Comparison of ENCODE assay signal across 14 cellular contexts in genomic region chr3:138939563-138940241, GRCh38. TPM values are rescaled to one million over a fixed set of nuclear protein-coding genes. Genes with fewer than 3 reads are reported as not detected.
DNase-seq lines count a peak whose midpoint lies in the region; ATAC-seq and TF ChIP-seq lines count a peak whose summit lies in the region.
"Had no signal": no experiment of that assay in that cellular context is flagged by ENCODE, and none has a peak within 500 bp of the region (broad histone marks: within the 10 kb centered on the region; RNA-seq: fewer than 3 reads in every experiment).

No MANE protein-coding gene starts in this region.

- no peak for ATAC-seq in HG03442 (IDR thresholded peaks at IDR 0.05; ENCODE audit: unreplicated experiment)

- no peak overlapping the region for H3K27ac ChIP-seq in BLaER1 treated with 17β-estradiol and CSF1 and Interleukin-3, amounts not matched to agents 10 nM and 100 nM
- H3K27ac ChIP-seq in ectodermal cell (ENCODE audit: insufficient read depth, low read depth, low read length, poor library complexity, severe bottlenecking): no peak overlapping the region
- H3K27ac ChIP-seq: WERI-Rb-1 had no signal

- H3K4me2 ChIP-seq in BLaER1 treated with 17β-estradiol and CSF1 and Interleukin-3, amounts not matched to agents 10 nM and 100 nM: peak overlapping the region in 8 of 11 experiments; percentile 11 to 75 (median 42); a peak in 11 of 22 replicates

- peaks cover 39% of the 10 kb centered on the region for H3K4me1 Mint-ChIP-seq in nephron progenitor cell

- no peak overlapping the region for H3K27ac Mint-ChIP-seq in nephron progenitor cell

- H3K4me3 Mint-ChIP-seq in nephron progenitor cell: peak overlapping the region; percentile 69

- WGBS in ectodermal cell, 2 experiments: 1% methylated on average over 52 of the region's 52 CpGs

- no peak for TF ChIP-seq CTCF in nephron progenitor cell (IDR thresholded peaks at IDR 0.05)

- H4K20me1 ChIP-seq in BLaER1 treated with 17β-estradiol and CSF1 and Interleukin-3, amounts not matched to agents 10 nM and 100 nM: peaks cover 0 to 91% (median 71%) of the 10 kb centered on the region in 11 experiments; a peak in 19 of 22 replicates

- peak overlapping the region in 5 of 10 experiments; percentile 23 to 36 (median 24); a peak in 4 of 20 replicates for H3K4me3 ChIP-seq in BLaER1 treated with 17β-estradiol and CSF1 and Interleukin-3, amounts not matched to agents 10 nM and 100 nM
- H3K4me3 ChIP-seq in H7 (ENCODE audit: insufficient read depth, low read depth, low read length) (peak overlapping the region; percentile 19; the same call in 1 of the 2 replicates), ectodermal cell (ENCODE audit: insufficient read depth, low read depth, low read length) (peak overlapping the region; percentile 19)
- H3K4me3 ChIP-seq: lung had no signal

- H3K9me3 ChIP-seq in BLaER1 treated with 17β-estradiol and CSF1 and Interleukin-3, amounts not matched to agents 10 nM and 100 nM (replicated peaks in 1 of 11): peaks cover 0 to 12% (median 10%) of the 10 kb centered on the region in 11 experiments; a peak in 19 of 22 replicates
- H3K9me3 ChIP-seq in ectodermal cell (ENCODE audit: control insufficient read depth, low read length): no peaks in the 10 kb centered on the region

- H3K27me3 ChIP-seq in BLaER1 treated with 17β-estradiol and CSF1 and Interleukin-3, amounts not matched to agents 10 nM and 100 nM: peaks cover 100% of the 10 kb centered on the region in 11 experiments
- peaks cover 87% of the 10 kb centered on the region for H3K27me3 ChIP-seq in H7 (ENCODE audit: control insufficient read depth, insufficient read depth, low read length)
- H3K27me3 ChIP-seq in ectodermal cell (ENCODE audit: control insufficient read depth, insufficient read depth, low read length, poor library complexity, severe bottlenecking): peaks cover 100% of the 10 kb centered on the region

- peaks cover 100% of the 10 kb centered on the region for H3K27me3 Mint-ChIP-seq in nephron progenitor cell (ENCODE audit: low read depth, poor library complexity)

- no peaks in the 10 kb centered on the region for H3K36me3 ChIP-seq in BLaER1 treated with 17β-estradiol and CSF1 and Interleukin-3, amounts not matched to agents 10 nM and 100 nM
- H3K36me3 ChIP-seq in H7 (replicated peaks; ENCODE audit: control insufficient read depth, insufficient read depth, low read length) (no peaks in the 10 kb centered on the region), ectodermal cell (ENCODE audit: control insufficient read depth, insufficient read depth, low read length) (no peaks in the 10 kb centered on the region)
- H3K36me3 ChIP-seq: BE2C, WERI-Rb-1 had no signal

- no peaks in the 10 kb centered on the region for H3K36me3 Mint-ChIP-seq in nephron progenitor cell (ENCODE audit: low read depth)

- peaks cover 10 to 43% (median 25%) of the 10 kb centered on the region in 10 experiments; a peak in 18 of 20 replicates for H3K4me1 ChIP-seq in BLaER1 treated with 17β-estradiol and CSF1 and Interleukin-3, amounts not matched to agents 10 nM and 100 nM
- H3K4me1 ChIP-seq in ectodermal cell (ENCODE audit: control insufficient read depth, insufficient read depth, low read length): peaks cover 32% of the 10 kb centered on the region
- H3K4me1 ChIP-seq: BE2C had no signal

- peak; percentile 90 for DNase-seq in H7
- DNase-seq in nephron progenitor cell: peak; percentile 46
- no peak for DNase-seq in effector CD4-positive, alpha-beta T cell
- DNase-seq in dedifferentiated amniotic fluid mesenchymal stem cell (ENCODE audit: extremely low spot score): no peak
- DNase-seq in activated gamma-delta T cell treated with Interleukin-2 at 50 U/mL for 16 hours: no peak
- DNase-seq: anterior cingulate cortex, BE2C, WERI-Rb-1 had no signal

- H3K9me3 Mint-ChIP-seq in nephron progenitor cell: no peaks in the 10 kb centered on the region

- no peak overlapping the region for H3K9ac ChIP-seq in BLaER1 treated with 17β-estradiol and CSF1 and Interleukin-3, amounts not matched to agents 10 nM and 100 nM

RNA-seq across cellular contexts. Expression of gene FOXL2, which starts 7.2 kb away (rescaled TPM):
- 1.6 and 2.2 TPM in 2 replicates for total RNA-seq in H7 (2014; rRNA removed; shearing (Covaris generic))
- polyA plus RNA-seq in ectodermal cell (2013, experiment 1 of 4): not detected
- polyA plus RNA-seq in ectodermal cell (2013, experiment 2 of 4): 0.11 TPM
- not detected for polyA plus RNA-seq in ectodermal cell (2013, experiment 3 of 4)
- polyA plus RNA-seq in ectodermal cell (2013, experiment 4 of 4): not detected
- total RNA-seq: endothelial cell of umbilical vein had no signal
- polyA plus RNA-seq: endothelial cell of umbilical vein, lung had no signal

RNA-seq across cellular contexts. Expression of gene FOXL2NB, which starts 7.3 kb away (rescaled TPM):
- 3.9 and 5.5 TPM in 2 replicates for total RNA-seq in H7 (2014; rRNA removed; shearing (Covaris generic))
- not detected for polyA plus RNA-seq in ectodermal cell (2013, experiment 1 of 4)
- not detected for polyA plus RNA-seq in ectodermal cell (2013, experiment 2 of 4)
- not detected for polyA plus RNA-seq in ectodermal cell (2013, experiment 3 of 4)
- polyA plus RNA-seq in ectodermal cell (2013, experiment 4 of 4): not detected
- total RNA-seq: endothelial cell of umbilical vein, lung, pulmonary artery endothelial cell had no signal
- polyA plus RNA-seq: lung had no signal

Comparison
In these comparisons a context has a peak if more than half of its experiments do, and no peak if none do; other contexts are left out.
1. DNase-seq: peak in H7 (single experiment) and nephron progenitor cell (single experiment); none in effector CD4-positive, alpha-beta T cell (single experiment), dedifferentiated amniotic fluid mesenchymal stem cell (single experiment) and activated gamma-delta T cell treated with Interleukin-2 at 50 U/mL for 16 hours (single experiment).